In the genomic region with DNA sequence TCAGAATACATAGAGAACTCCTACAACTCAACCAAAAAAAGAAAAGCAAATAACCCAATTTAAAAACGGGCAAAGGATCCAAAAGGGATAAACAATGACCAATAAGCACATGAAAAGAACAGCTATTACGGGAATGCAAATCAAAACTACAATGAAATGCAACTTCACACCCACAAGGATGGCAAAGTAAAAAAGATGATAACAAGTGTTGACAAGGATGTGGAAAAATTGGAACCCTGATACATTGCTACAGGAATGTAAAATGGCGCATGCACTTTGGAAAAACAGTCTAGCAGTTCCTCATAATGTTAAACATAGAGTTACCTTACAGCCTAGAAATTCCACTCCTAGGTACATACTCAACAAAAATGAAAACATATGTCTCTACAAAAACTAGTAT, we compare ENCODE assay signal across 8 cellular contexts.
"Had no signal": no experiment of that assay in that cellular context is flagged by ENCODE, and none has a peak within 500 bp of the region (broad histone marks: within the 10 kb centered on the region; RNA-seq: fewer than 3 reads in every experiment).

No MANE protein-coding gene starts in this region.

- FAIRE-seq: HTR-8/SVneo had no signal

- DNase-seq: GOT3, H7, HFFc6, KG1 had no signal

- H3K4me3 Mint-ChIP-seq: HFFc6, IgD-negative memory B cell had no signal

- H3K4me3 ChIP-seq: HAP-1 had no signal

- H3K27ac Mint-ChIP-seq: HFFc6, IgD-negative memory B cell had no signal

- H3K9me3 ChIP-seq: HAP-1 had no signal

- ATAC-seq: HCT116 had no signal

- H3K9me3 Mint-ChIP-seq: HFFc6, IgD-negative memory B cell had no signal
